8 cellular contexts compared by ENCODE assay signal in the genomic region with DNA sequence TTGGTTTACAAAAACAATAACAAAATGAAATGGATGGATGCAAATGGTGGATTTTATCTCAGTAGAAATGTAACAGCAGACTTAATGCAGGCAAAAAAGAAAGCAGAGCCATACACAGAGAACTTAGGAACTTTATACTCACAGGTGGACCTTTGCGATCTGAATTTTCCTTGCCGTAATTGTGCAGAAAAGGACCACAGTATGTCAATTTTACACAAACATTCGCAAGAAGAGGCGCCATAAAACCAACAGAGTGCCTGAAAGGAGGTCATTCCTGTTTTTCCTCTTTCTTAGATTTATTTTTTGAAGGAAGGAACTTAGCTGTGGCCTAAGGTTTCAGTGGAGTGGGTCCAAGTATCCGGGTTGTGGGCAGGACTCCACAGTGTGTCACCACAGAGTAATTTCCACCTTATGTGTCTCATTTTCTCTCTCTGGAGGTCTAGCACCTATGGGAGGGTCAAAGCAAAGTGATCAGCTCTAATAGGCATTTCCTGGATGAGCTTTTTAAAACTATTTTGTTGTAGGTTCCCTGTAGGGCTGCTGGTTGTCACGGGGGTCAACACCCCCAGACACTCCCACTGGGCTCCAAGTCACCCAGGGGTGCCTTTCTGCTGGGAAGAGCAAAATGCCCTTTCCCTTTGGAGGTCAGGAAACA. TPM values are rescaled to one million over a fixed set of nuclear protein-coding genes. Genes with fewer than 3 reads are reported as not detected.
DNase-seq lines count a peak whose midpoint lies in the region; ATAC-seq, FAIRE-seq and TF ChIP-seq lines count a peak whose summit lies in the region.

No MANE protein-coding gene starts in this region.

- H3K4me1 ChIP-seq in right cardiac atrium (ENCODE audit: control insufficient read depth, insufficient read depth, low read length), result no peaks in the 10 kb centered on the region

- no peak for FAIRE-seq in GM12891 (lab: Jason Lieb, UNC)

- H3K4me3 Mint-ChIP-seq in activated naive CD4-positive, alpha-beta T cell treated with anti-CD3 and anti-CD28 coated beads, Interleukin-2, amount 10 ng/mL, durations not matched to agents 7 days and 5 days, result peak overlapping the region; percentile 74
- H3K4me3 Mint-ChIP-seq in activated CD8-positive, alpha-beta T cell treated with anti-CD3 and anti-CD28 coated beads, Interleukin-2, amount 10 ng/mL, durations not matched to agents 7 days and 5 days, result peak overlapping the region; percentile 73
- H3K4me3 Mint-ChIP-seq in stimulated activated memory B cell treated with anti-CD40 and anti-IgM and Interleukin-4, amounts not matched to agents 10 μg/mL and 1 μg/mL and 100 μg/mL, for 72 hours, result peak overlapping the region; percentile 80

- no peak for ATAC-seq in activated CD8-positive, alpha-beta T cell treated with anti-CD3 and anti-CD28 coated beads, Interleukin-2, amount 10 ng/mL, durations not matched to agents 7 days and 5 days
- ATAC-seq in right cardiac atrium, result no peak
- no peak for ATAC-seq in stimulated activated memory B cell treated with anti-CD40 and anti-IgM and Interleukin-4, amounts not matched to agents 10 μg/mL and 1 μg/mL and 100 μg/mL, for 72 hours
- ATAC-seq in HG02885 (IDR thresholded peaks at IDR 0.05; ENCODE audit: poor library complexity, unreplicated experiment), result no peak

- intact Hi-C loops in right cardiac atrium (cut with DNase I), result no loop called here

- no peak for TF ChIP-seq POLR2A in GM12891 (IDR thresholded peaks at IDR 0.05; ENCODE audit: low read depth, low read length)

- no peaks in the 10 kb centered on the region for H3K27me3 Mint-ChIP-seq in activated naive CD4-positive, alpha-beta T cell treated with anti-CD3 and anti-CD28 coated beads, Interleukin-2, amount 10 ng/mL, durations not matched to agents 7 days and 5 days
- H3K27me3 Mint-ChIP-seq in activated CD8-positive, alpha-beta T cell treated with anti-CD3 and anti-CD28 coated beads, Interleukin-2, amount 10 ng/mL, durations not matched to agents 7 days and 5 days (ENCODE audit: low read depth), result no peaks in the 10 kb centered on the region
- H3K27me3 Mint-ChIP-seq in stimulated activated memory B cell treated with anti-CD40 and anti-IgM and Interleukin-4, amounts not matched to agents 10 μg/mL and 1 μg/mL and 100 μg/mL, for 72 hours, result no peaks in the 10 kb centered on the region

- peak overlapping the region; percentile 99 for H3K27ac Mint-ChIP-seq in activated naive CD4-positive, alpha-beta T cell treated with anti-CD3 and anti-CD28 coated beads, Interleukin-2, amount 10 ng/mL, durations not matched to agents 7 days and 5 days
- H3K27ac Mint-ChIP-seq in activated CD8-positive, alpha-beta T cell treated with anti-CD3 and anti-CD28 coated beads, Interleukin-2, amount 10 ng/mL, durations not matched to agents 7 days and 5 days, result peak overlapping the region; percentile 98
- peak overlapping the region; percentile 99 for H3K27ac Mint-ChIP-seq in stimulated activated memory B cell treated with anti-CD40 and anti-IgM and Interleukin-4, amounts not matched to agents 10 μg/mL and 1 μg/mL and 100 μg/mL, for 72 hours

- peaks cover 22% of the 10 kb centered on the region for H3K4me1 Mint-ChIP-seq in activated naive CD4-positive, alpha-beta T cell treated with anti-CD3 and anti-CD28 coated beads, Interleukin-2, amount 10 ng/mL, durations not matched to agents 7 days and 5 days
- peaks cover 22% of the 10 kb centered on the region for H3K4me1 Mint-ChIP-seq in activated CD8-positive, alpha-beta T cell treated with anti-CD3 and anti-CD28 coated beads, Interleukin-2, amount 10 ng/mL, durations not matched to agents 7 days and 5 days (ENCODE audit: low read depth)
- peaks cover 11% of the 10 kb centered on the region for H3K4me1 Mint-ChIP-seq in stimulated activated memory B cell treated with anti-CD40 and anti-IgM and Interleukin-4, amounts not matched to agents 10 μg/mL and 1 μg/mL and 100 μg/mL, for 72 hours

- DNase-seq in activated naive CD4-positive, alpha-beta T cell treated with anti-CD3 and anti-CD28 coated beads, Interleukin-2, amount 10 ng/mL, durations not matched to agents 7 days and 5 days, result peak; percentile 22
- DNase-seq in activated naive CD4-positive, alpha-beta T cell treated with anti-CD3 and anti-CD28 coated beads, Interleukin-2, amount 50 U/mL, for 16 hours, result no peak
- peak; percentile 23 for DNase-seq in activated CD8-positive, alpha-beta T cell treated with anti-CD3 and anti-CD28 coated beads, Interleukin-2, amount 10 ng/mL, durations not matched to agents 7 days and 5 days
- DNase-seq in right cardiac atrium (no peak), GM12891 (ENCODE audit: insufficient read length, low spot score) (no peak), Ammon's horn (ENCODE audit: low spot score) (no peak)

- WGBS in right cardiac atrium, result 37% methylated on average over 6 of the region's 6 CpGs

- H3K27ac ChIP-seq in right cardiac atrium (ENCODE audit: low read length), result peak overlapping the region; percentile 92

- no peaks in the 10 kb centered on the region for H3K27me3 ChIP-seq in right cardiac atrium (ENCODE audit: control insufficient read depth, insufficient read depth)

- H3K36me3 Mint-ChIP-seq in activated naive CD4-positive, alpha-beta T cell treated with anti-CD3 and anti-CD28 coated beads, Interleukin-2, amount 10 ng/mL, durations not matched to agents 7 days and 5 days, result no peaks in the 10 kb centered on the region
- H3K36me3 Mint-ChIP-seq in activated CD8-positive, alpha-beta T cell treated with anti-CD3 and anti-CD28 coated beads, Interleukin-2, amount 10 ng/mL, durations not matched to agents 7 days and 5 days (ENCODE audit: low read depth), result no peaks in the 10 kb centered on the region
- H3K36me3 Mint-ChIP-seq in stimulated activated memory B cell treated with anti-CD40 and anti-IgM and Interleukin-4, amounts not matched to agents 10 μg/mL and 1 μg/mL and 100 μg/mL, for 72 hours, result no peaks in the 10 kb centered on the region

- no peaks in the 10 kb centered on the region for H3K9me3 ChIP-seq in right cardiac atrium (ENCODE audit: control insufficient read depth, low read length)

- CTCF ChIA-PET in activated naive CD4-positive, alpha-beta T cell treated with anti-CD3 and anti-CD28 coated beads, Interleukin-2, amount 10 ng/mL, durations not matched to agents 7 days and 5 days (lab: Charles Lee), result interaction anchor here (1.3 to 1.4 kb wide), 2 partner anchors 106 to 306 kb away, joined by 4 read pairs; no protein-coding TSS in a partner anchor
- CTCF ChIA-PET in activated CD8-positive, alpha-beta T cell treated with anti-CD3 and anti-CD28 coated beads, Interleukin-2, amount 10 ng/mL, durations not matched to agents 7 days and 5 days (lab: Charles Lee), result interaction anchor here (2.2 kb wide), 1 partner anchor 105 kb away, joined by 7 read pairs; no protein-coding TSS in a partner anchor

- no peaks in the 10 kb centered on the region for H3K9me3 Mint-ChIP-seq in activated naive CD4-positive, alpha-beta T cell treated with anti-CD3 and anti-CD28 coated beads, Interleukin-2, amount 10 ng/mL, durations not matched to agents 7 days and 5 days
- H3K9me3 Mint-ChIP-seq in activated CD8-positive, alpha-beta T cell treated with anti-CD3 and anti-CD28 coated beads, Interleukin-2, amount 10 ng/mL, durations not matched to agents 7 days and 5 days (ENCODE audit: insufficient read depth), result no peaks in the 10 kb centered on the region
- H3K9me3 Mint-ChIP-seq in stimulated activated memory B cell treated with anti-CD40 and anti-IgM and Interleukin-4, amounts not matched to agents 10 μg/mL and 1 μg/mL and 100 μg/mL, for 72 hours, result no peaks in the 10 kb centered on the region

- POLR2A ChIA-PET in activated CD8-positive, alpha-beta T cell treated with anti-CD3 and anti-CD28 coated beads, Interleukin-2, amount 10 ng/mL, durations not matched to agents 7 days and 5 days (lab: Charles Lee), result interaction anchor here (1.0 to 2.0 kb wide), 2 partner anchors 25 to 26 kb away, joined by 3 to 6 read pairs; a partner anchor contains a TSS

- peak overlapping the region; percentile 42 for H3K4me3 ChIP-seq in right cardiac atrium (ENCODE audit: low read length)

TF ChIP-seq in GM12891, 5 proteins besides CTCF, POLR2A, EP300 and RAD21:
- no peak for TF ChIP-seq SPI1 (IDR thresholded peaks at IDR 0.05; ENCODE audit: low read depth, low read length)
- no peak for TF ChIP-seq POU2F2 (IDR thresholded peaks at IDR 0.05; ENCODE audit: low read depth, low read length)
- TF ChIP-seq POLR2AphosphoS5 (IDR thresholded peaks at IDR 0.05; ENCODE audit: low read depth, low read length), result no peak

RNA-seq across cellular contexts. Expression of a gene that starts 24.7 kb away (rescaled TPM):
- 10 to 100 TPM; 25.1 to 28.3 TPM for total RNA-seq in activated CD8-positive, alpha-beta T cell treated with anti-CD3 and anti-CD28 coated beads, Interleukin-2, amount 10 ng/mL, durations not matched to agents 7 days and 5 days
- 10 to 100 TPM; 13.4 to 15.9 (median 13.9) TPM for total RNA-seq in right cardiac atrium
- 17.3 TPM for polyA plus RNA-seq in right cardiac atrium
- polyA plus RNA-seq in GM12891 (2012; ENCODE audit: low read depth, missing spikeins), result 42.2 TPM

Comparison
In these comparisons a context has a peak if more than half of its experiments do, and no peak if none do; other contexts are left out.
1. DNase-seq: peak in activated naive CD4-positive, alpha-beta T cell treated with anti-CD3 and anti-CD28 coated beads, Interleukin-2, amount 10 ng/mL, durations not matched to agents 7 days and 5 days (single experiment) and activated CD8-positive, alpha-beta T cell treated with anti-CD3 and anti-CD28 coated beads, Interleukin-2, amount 10 ng/mL, durations not matched to agents 7 days and 5 days (single experiment); none in activated naive CD4-positive, alpha-beta T cell treated with anti-CD3 and anti-CD28 coated beads, Interleukin-2, amount 50 U/mL, for 16 hours (single experiment), right cardiac atrium (0 of 3), GM12891 (single experiment) and Ammon's horn (single experiment).
2. Peak in every context shown above with its lines, with median percentiles within 50 percentile points of each other: H3K27ac Mint-ChIP-seq and H3K4me3 Mint-ChIP-seq.